7 cellular contexts compared by ENCODE assay signal in the genomic region with DNA sequence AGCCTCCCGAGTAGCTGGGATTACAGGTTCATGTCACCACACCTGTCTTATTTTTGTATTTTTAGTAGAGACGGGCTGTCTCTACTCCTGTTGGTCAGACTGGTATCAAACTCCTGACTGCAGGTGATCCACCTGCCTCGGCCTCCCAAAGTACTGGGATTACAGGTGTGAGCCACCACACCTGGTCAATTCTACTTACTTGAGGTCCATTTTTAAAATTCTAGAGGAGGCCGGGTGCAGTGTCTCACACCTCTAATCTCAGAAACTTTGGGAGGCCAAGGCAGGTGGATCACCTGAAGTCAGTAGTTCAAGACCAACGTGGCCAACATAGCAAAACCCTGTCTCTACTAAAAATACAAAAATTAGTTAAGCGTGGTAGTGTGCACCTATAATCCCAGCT.
"Had no signal": no experiment of that assay in that cellular context is flagged by ENCODE, and none has a peak within 500 bp of the region (broad histone marks: within the 10 kb centered on the region; RNA-seq: fewer than 3 reads in every experiment).

No MANE protein-coding gene starts in this region.

- FAIRE-seq: G401.6, GM12891, GM12892, GM18507, GM19239 had no signal

- DNase-seq: GDM1, GF-D8 had no signal
